ENCODE assay signal across 1 cellular context in the genomic region with DNA sequence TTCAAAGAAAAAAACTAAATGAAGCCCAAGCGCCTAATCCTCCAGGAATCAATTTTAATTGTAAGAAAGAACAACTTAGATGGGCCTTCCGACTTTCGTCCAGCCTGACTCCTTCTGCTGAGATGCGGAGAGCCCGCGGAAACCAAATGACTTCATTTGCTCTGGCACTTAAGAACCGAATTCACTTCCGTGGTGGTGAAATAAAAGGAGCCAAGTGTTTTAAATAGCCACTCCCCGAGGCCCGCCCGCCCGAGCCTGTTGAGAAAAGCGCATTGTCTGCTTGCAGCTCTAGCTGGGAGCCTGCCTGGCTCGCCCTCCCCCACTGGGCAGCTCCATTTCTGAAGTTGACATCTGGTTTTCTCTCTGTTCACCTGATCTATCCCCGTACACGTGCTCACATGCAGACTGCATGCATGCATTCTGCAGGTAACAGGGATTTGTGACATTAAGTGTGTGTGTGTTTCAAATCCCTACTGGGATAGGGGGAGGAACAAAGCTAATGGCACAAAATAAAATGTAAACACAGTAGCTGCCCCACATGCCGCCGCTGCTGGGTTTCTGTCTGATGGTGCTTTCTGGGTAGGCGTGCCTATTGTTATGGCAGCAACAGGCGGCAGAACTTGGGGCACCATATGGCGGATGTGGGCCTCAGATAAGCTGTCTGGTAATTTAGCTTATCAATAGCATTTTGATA.
A peak's percentile ranks its signal among the peaks of the same experiment; 100 is the strongest.
TF ChIP-seq lines count a peak whose summit lies in the region.

No MANE protein-coding gene starts in this region.

TF ChIP-seq in K562, 482 proteins besides CTCF, POLR2A, EP300 and RAD21 (continued from another document):
- TF ChIP-seq, protein P1, sequence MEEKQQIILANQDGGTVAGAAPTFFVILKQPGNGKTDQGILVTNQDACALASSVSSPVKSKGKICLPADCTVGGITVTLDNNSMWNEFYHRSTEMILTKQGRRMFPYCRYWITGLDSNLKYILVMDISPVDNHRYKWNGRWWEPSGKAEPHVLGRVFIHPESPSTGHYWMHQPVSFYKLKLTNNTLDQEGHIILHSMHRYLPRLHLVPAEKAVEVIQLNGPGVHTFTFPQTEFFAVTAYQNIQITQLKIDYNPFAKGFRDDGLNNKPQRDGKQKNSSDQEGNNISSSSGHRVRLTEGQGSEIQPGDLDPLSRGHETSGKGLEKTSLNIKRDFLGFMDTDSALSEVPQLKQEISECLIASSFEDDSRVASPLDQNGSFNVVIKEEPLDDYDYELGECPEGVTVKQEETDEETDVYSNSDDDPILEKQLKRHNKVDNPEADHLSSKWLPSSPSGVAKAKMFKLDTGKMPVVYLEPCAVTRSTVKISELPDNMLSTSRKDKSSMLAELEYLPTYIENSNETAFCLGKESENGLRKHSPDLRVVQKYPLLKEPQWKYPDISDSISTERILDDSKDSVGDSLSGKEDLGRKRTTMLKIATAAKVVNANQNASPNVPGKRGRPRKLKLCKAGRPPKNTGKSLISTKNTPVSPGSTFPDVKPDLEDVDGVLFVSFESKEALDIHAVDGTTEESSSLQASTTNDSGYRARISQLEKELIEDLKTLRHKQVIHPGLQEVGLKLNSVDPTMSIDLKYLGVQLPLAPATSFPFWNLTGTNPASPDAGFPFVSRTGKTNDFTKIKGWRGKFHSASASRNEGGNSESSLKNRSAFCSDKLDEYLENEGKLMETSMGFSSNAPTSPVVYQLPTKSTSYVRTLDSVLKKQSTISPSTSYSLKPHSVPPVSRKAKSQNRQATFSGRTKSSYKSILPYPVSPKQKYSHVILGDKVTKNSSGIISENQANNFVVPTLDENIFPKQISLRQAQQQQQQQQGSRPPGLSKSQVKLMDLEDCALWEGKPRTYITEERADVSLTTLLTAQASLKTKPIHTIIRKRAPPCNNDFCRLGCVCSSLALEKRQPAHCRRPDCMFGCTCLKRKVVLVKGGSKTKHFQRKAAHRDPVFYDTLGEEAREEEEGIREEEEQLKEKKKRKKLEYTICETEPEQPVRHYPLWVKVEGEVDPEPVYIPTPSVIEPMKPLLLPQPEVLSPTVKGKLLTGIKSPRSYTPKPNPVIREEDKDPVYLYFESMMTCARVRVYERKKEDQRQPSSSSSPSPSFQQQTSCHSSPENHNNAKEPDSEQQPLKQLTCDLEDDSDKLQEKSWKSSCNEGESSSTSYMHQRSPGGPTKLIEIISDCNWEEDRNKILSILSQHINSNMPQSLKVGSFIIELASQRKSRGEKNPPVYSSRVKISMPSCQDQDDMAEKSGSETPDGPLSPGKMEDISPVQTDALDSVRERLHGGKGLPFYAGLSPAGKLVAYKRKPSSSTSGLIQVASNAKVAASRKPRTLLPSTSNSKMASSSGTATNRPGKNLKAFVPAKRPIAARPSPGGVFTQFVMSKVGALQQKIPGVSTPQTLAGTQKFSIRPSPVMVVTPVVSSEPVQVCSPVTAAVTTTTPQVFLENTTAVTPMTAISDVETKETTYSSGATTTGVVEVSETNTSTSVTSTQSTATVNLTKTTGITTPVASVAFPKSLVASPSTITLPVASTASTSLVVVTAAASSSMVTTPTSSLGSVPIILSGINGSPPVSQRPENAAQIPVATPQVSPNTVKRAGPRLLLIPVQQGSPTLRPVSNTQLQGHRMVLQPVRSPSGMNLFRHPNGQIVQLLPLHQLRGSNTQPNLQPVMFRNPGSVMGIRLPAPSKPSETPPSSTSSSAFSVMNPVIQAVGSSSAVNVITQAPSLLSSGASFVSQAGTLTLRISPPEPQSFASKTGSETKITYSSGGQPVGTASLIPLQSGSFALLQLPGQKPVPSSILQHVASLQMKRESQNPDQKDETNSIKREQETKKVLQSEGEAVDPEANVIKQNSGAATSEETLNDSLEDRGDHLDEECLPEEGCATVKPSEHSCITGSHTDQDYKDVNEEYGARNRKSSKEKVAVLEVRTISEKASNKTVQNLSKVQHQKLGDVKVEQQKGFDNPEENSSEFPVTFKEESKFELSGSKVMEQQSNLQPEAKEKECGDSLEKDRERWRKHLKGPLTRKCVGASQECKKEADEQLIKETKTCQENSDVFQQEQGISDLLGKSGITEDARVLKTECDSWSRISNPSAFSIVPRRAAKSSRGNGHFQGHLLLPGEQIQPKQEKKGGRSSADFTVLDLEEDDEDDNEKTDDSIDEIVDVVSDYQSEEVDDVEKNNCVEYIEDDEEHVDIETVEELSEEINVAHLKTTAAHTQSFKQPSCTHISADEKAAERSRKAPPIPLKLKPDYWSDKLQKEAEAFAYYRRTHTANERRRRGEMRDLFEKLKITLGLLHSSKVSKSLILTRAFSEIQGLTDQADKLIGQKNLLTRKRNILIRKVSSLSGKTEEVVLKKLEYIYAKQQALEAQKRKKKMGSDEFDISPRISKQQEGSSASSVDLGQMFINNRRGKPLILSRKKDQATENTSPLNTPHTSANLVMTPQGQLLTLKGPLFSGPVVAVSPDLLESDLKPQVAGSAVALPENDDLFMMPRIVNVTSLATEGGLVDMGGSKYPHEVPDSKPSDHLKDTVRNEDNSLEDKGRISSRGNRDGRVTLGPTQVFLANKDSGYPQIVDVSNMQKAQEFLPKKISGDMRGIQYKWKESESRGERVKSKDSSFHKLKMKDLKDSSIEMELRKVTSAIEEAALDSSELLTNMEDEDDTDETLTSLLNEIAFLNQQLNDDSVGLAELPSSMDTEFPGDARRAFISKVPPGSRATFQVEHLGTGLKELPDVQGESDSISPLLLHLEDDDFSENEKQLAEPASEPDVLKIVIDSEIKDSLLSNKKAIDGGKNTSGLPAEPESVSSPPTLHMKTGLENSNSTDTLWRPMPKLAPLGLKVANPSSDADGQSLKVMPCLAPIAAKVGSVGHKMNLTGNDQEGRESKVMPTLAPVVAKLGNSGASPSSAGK (IDR thresholded peaks at IDR 0.05) = peak; percentile 41
- TF ChIP-seq POLR3G (IDR thresholded peaks at IDR 0.05; ENCODE audit: extremely low read depth, insufficient read length, insufficient replicate concordance) (no peak), HDGF (IDR thresholded peaks at IDR 0.05) (no peak), RBM34 (IDR thresholded peaks at IDR 0.05; ENCODE audit: borderline replicate concordance, insufficient read depth, low read length) (no peak), CSDE1 (IDR thresholded peaks at IDR 0.05) (no peak), SMARCA5 (IDR thresholded peaks at IDR 0.05) (no peak), SMARCC2 (IDR thresholded peaks at IDR 0.05; ENCODE audit: low read depth) (no peak), ZNF707 (CRISPR knock-in tag; conservative IDR thresholded peaks at IDR 0.05) (no peak), BRF1 (IDR thresholded peaks at IDR 0.05; ENCODE audit: borderline replicate concordance, extremely low read depth, insufficient read length) (no peak), ZNF57 (CRISPR knock-in tag; IDR thresholded peaks at IDR 0.05) (no peak), JUN (IDR thresholded peaks at IDR 0.05; ENCODE audit: borderline replicate concordance, low read depth, low read length) (no peak), JUN (CRISPR knock-in tag; IDR thresholded peaks at IDR 0.05; ENCODE audit: borderline replicate concordance) (no peak), ETV1 (tag; conservative IDR thresholded peaks at IDR 0.05; ENCODE audit: low read depth) (peak; percentile 27; the same call in 1 of the 2 replicates), MBD2 (IDR thresholded peaks at IDR 0.05; ENCODE audit: borderline replicate concordance, low read depth) (no peak), POLR2AphosphoS5 (IDR thresholded peaks at IDR 0.05; ENCODE audit: control insufficient read depth, insufficient read depth, low read depth, low read length) (no peak), CBFA2T3 (IDR thresholded peaks at IDR 0.05) (0 out of 2 replicates have a peak, but pooled peaks have one; percentile 13), ETS2 (tag; IDR thresholded peaks at IDR 0.05; ENCODE audit: borderline replicate concordance, poor library complexity, severe bottlenecking) (no peak), TAF7 (tag; IDR thresholded peaks at IDR 0.05) (no peak), YBX1 (IDR thresholded peaks at IDR 0.05) (no peak), EHMT2 (IDR thresholded peaks at IDR 0.05) (no peak), FOXP1 (CRISPR knock-in tag; IDR thresholded peaks at IDR 0.05) (no peak), TBP (optimal IDR thresholded peaks at IDR 0.05; ENCODE audit: low read depth, low read length) (peak; percentile 17), XRCC4 (IDR thresholded peaks at IDR 0.05; ENCODE audit: extremely low read depth, insufficient read depth, insufficient read length) (no peak), ZNF445 (CRISPR knock-in tag; IDR thresholded peaks at IDR 0.05; ENCODE audit: low read depth) (no peak)
- TF ChIP-seq, protein P2, sequence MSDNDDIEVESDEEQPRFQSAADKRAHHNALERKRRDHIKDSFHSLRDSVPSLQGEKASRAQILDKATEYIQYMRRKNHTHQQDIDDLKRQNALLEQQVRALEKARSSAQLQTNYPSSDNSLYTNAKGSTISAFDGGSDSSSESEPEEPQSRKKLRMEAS (CRISPR knock-in tag; IDR thresholded peaks at IDR 0.05) = peak; percentile 51; the same call in 1 of the 2 replicates
- TF ChIP-seq, protein P3, sequence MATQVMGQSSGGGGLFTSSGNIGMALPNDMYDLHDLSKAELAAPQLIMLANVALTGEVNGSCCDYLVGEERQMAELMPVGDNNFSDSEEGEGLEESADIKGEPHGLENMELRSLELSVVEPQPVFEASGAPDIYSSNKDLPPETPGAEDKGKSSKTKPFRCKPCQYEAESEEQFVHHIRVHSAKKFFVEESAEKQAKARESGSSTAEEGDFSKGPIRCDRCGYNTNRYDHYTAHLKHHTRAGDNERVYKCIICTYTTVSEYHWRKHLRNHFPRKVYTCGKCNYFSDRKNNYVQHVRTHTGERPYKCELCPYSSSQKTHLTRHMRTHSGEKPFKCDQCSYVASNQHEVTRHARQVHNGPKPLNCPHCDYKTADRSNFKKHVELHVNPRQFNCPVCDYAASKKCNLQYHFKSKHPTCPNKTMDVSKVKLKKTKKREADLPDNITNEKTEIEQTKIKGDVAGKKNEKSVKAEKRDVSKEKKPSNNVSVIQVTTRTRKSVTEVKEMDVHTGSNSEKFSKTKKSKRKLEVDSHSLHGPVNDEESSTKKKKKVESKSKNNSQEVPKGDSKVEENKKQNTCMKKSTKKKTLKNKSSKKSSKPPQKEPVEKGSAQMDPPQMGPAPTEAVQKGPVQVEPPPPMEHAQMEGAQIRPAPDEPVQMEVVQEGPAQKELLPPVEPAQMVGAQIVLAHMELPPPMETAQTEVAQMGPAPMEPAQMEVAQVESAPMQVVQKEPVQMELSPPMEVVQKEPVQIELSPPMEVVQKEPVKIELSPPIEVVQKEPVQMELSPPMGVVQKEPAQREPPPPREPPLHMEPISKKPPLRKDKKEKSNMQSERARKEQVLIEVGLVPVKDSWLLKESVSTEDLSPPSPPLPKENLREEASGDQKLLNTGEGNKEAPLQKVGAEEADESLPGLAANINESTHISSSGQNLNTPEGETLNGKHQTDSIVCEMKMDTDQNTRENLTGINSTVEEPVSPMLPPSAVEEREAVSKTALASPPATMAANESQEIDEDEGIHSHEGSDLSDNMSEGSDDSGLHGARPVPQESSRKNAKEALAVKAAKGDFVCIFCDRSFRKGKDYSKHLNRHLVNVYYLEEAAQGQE (CRISPR knock-in tag; IDR thresholded peaks at IDR 0.05; ENCODE audit: low read depth) = no peak
- TF ChIP-seq, protein P4, sequence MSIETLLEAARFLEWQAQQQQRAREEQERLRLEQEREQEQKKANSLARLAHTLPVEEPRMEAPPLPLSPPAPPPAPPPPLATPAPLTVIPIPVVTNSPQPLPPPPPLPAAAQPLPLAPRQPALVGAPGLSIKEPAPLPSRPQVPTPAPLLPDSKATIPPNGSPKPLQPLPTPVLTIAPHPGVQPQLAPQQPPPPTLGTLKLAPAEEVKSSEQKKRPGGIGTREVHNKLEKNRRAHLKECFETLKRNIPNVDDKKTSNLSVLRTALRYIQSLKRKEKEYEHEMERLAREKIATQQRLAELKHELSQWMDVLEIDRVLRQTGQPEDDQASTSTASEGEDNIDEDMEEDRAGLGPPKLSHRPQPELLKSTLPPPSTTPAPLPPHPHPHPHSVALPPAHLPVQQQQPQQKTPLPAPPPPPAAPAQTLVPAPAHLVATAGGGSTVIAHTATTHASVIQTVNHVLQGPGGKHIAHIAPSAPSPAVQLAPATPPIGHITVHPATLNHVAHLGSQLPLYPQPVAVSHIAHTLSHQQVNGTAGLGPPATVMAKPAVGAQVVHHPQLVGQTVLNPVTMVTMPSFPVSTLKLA (conservative IDR thresholded peaks at IDR 0.05) = peak; percentile 39 to 66; a peak in 3 of 4 replicates
- TF ChIP-seq, protein P5, sequence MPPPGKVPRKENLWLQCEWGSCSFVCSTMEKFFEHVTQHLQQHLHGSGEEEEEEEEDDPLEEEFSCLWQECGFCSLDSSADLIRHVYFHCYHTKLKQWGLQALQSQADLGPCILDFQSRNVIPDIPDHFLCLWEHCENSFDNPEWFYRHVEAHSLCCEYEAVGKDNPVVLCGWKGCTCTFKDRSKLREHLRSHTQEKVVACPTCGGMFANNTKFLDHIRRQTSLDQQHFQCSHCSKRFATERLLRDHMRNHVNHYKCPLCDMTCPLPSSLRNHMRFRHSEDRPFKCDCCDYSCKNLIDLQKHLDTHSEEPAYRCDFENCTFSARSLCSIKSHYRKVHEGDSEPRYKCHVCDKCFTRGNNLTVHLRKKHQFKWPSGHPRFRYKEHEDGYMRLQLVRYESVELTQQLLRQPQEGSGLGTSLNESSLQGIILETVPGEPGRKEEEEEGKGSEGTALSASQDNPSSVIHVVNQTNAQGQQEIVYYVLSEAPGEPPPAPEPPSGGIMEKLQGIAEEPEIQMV (tag; conservative IDR thresholded peaks at IDR 0.05; ENCODE audit: low read depth) = no peak
